ENCODE assay signal across 2 cellular contexts in genomic region chr10:123007558-123008378, GRCh38.
A peak's percentile ranks its signal among the peaks of the same experiment; 100 is the strongest.
TF ChIP-seq lines count a peak whose summit lies in the region.

No MANE protein-coding gene starts in this region.

TF ChIP-seq in IMR-90, 13 proteins besides CTCF, POLR2A, EP300 and RAD21:
- no peak for TF ChIP-seq FOS (IDR thresholded peaks at IDR 0.05; ENCODE audit: low read depth, low read length)
- TF ChIP-seq MAZ (IDR thresholded peaks at IDR 0.05; ENCODE audit: borderline replicate concordance, low read depth, low read length) = no peak
- peak; percentile 72 for TF ChIP-seq USF2 (IDR thresholded peaks at IDR 0.05; ENCODE audit: low read depth, low read length)
- peak; percentile 99 for TF ChIP-seq MXI1 (IDR thresholded peaks at IDR 0.05; ENCODE audit: borderline replicate concordance, low read depth, low read length)
TF ChIP-seq in IMR-90: peak in this region for 2.

TF ChIP-seq in K562, 482 proteins besides CTCF, POLR2A, EP300 and RAD21 (continues in another document):
- TF ChIP-seq MNT (conservative IDR thresholded peaks at IDR 0.05) = peak; percentile 94
- no peak for TF ChIP-seq SUPT5H (IDR thresholded peaks at IDR 0.05)
- peak; percentile 14; the same call in 1 of the 2 replicates for TF ChIP-seq EP400 (IDR thresholded peaks at IDR 0.05)
- no peak for TF ChIP-seq PBX2 (CRISPR knock-in tag; IDR thresholded peaks at IDR 0.05; ENCODE audit: low read depth)
- peak; percentile 28; the same call in 1 of the 2 replicates for TF ChIP-seq PBX2 (tag; conservative IDR thresholded peaks at IDR 0.05; ENCODE audit: low read depth)
- TF ChIP-seq GTF2E2 (tag; IDR thresholded peaks at IDR 0.05) = 0 out of 2 replicates have a peak, but pooled peaks have one; percentile 31
- TF ChIP-seq ZBTB17 (CRISPR knock-in tag; IDR thresholded peaks at IDR 0.05) = no peak
- TF ChIP-seq FOXK2 (conservative IDR thresholded peaks at IDR 0.05 in 1 of 2, IDR thresholded peaks at IDR 0.05 in 1 of 2; ENCODE audit: low read depth in 2 of 2) = peak; percentile 50 to 63; a peak in 2 of 4 replicates
- TF ChIP-seq MXI1 (IDR thresholded peaks at IDR 0.05; ENCODE audit: low read depth, low read length) = peak; percentile 57; the same call in 1 of the 2 replicates
- peak; percentile 63 for TF ChIP-seq USF1 (CRISPR knock-in tag; IDR thresholded peaks at IDR 0.05)
- TF ChIP-seq CEBPG (CRISPR knock-in tag; IDR thresholded peaks at IDR 0.05) = no peak
- TF ChIP-seq CEBPG (tag; conservative IDR thresholded peaks at IDR 0.05 in 1 of 2, IDR thresholded peaks at IDR 0.05 in 1 of 2) = no peak
- TF ChIP-seq SIN3A (IDR thresholded peaks at IDR 0.05; ENCODE audit: borderline replicate concordance in 2 of 2, control insufficient read depth in 1 of 2, low read depth in 2 of 2, low read length in 2 of 2) = peak in 1 of 2 experiments; percentile 89; a peak in 2 of 4 replicates
- TF ChIP-seq THRB (CRISPR knock-in tag; conservative IDR thresholded peaks at IDR 0.05) = no peak
- TF ChIP-seq ZSCAN29 (IDR thresholded peaks at IDR 0.05) = no peak
- TF ChIP-seq ZKSCAN1 (IDR thresholded peaks at IDR 0.05; ENCODE audit: low read depth, low read length) = no peak
- peak; percentile 43; the same call in 1 of the 2 replicates for TF ChIP-seq CBFA2T3 (IDR thresholded peaks at IDR 0.05)
- peak; percentile 39 for TF ChIP-seq MEIS2 (IDR thresholded peaks at IDR 0.05; ENCODE audit: partially characterized antibody)
- TF ChIP-seq MYC (IDR thresholded peaks at IDR 0.05; ENCODE audit: low read depth, low read length) = peak; percentile 76
- TF ChIP-seq MYC (CRISPR knock-in tag; IDR thresholded peaks at IDR 0.05; ENCODE audit: borderline replicate concordance, low read depth) = no peak
- peak; percentile 66 for TF ChIP-seq MGA (IDR thresholded peaks at IDR 0.05)
- TF ChIP-seq MAX (CRISPR knock-in tag; IDR thresholded peaks at IDR 0.05) = peak; percentile 81; the same call in 1 of the 2 replicates
- TF ChIP-seq HDAC1 (IDR thresholded peaks at IDR 0.05) = peak in 1 of 2 experiments; percentile 81; a peak in 2 of 4 replicates
- TF ChIP-seq RAD51 (IDR thresholded peaks at IDR 0.05; ENCODE audit: borderline replicate concordance, low read depth) = peak; percentile 37; the same call in 1 of the 2 replicates
- TF ChIP-seq TCFL5 (CRISPR knock-in tag; conservative IDR thresholded peaks at IDR 0.05) = no peak
- peak; percentile 48; the same call in 1 of the 2 replicates for TF ChIP-seq NKRF (IDR thresholded peaks at IDR 0.05; ENCODE audit: borderline replicate concordance)
- TF ChIP-seq E2F6 (IDR thresholded peaks at IDR 0.05; ENCODE audit: borderline replicate concordance in 1 of 2, extremely low read depth in 1 of 2, insufficient read depth in 1 of 2, insufficient read length in 1 of 2, low read depth in 1 of 2, low read length in 1 of 2, poor library complexity in 1 of 2, severe bottlenecking in 1 of 2) = peak; percentile 36 to 54
- peak; percentile 59 for TF ChIP-seq SAP30 (IDR thresholded peaks at IDR 0.05; ENCODE audit: borderline replicate concordance, insufficient read depth, low read depth, low read length, poor library complexity, severe bottlenecking)
- peak; percentile 24; the same call in 1 of the 2 replicates for TF ChIP-seq HMBOX1 (IDR thresholded peaks at IDR 0.05)
